8 cellular contexts compared by ENCODE assay signal in genomic region chr17:42116705-42117396, GRCh38. TPM values are rescaled to one million over a fixed set of nuclear protein-coding genes. Genes with fewer than 3 reads are reported as not detected.
A peak's percentile ranks its signal among the peaks of the same experiment; 100 is the strongest.
DNase-seq lines count a peak whose midpoint lies in the region; ATAC-seq, FAIRE-seq and TF ChIP-seq lines count a peak whose summit lies in the region.

No MANE protein-coding gene starts in this region.

- H3K4me1 Mint-ChIP-seq in MCF 10A (ENCODE audit: insufficient read depth, unreplicated experiment): peaks cover 6% of the 10 kb centered on the region

- no peak overlapping the region for H3K9ac ChIP-seq in GM23248

- H3K79me2 ChIP-seq in GM23248 (ENCODE audit: insufficient read depth): no peaks in the 10 kb centered on the region

- CTCF ChIA-PET in A549 (lab: Yijun Ruan, JAX): interaction anchor here (0.6 to 39.5 kb wide), 33 partner anchors 7 to 383 kb away, joined by 3 to 658 read pairs (median 4); partner anchors contain the start of genes CNP, DNAJC7, GHDC and HAP1
- CTCF ChIA-PET in MCF 10A (lab: Yijun Ruan, JAX): interaction anchor here (0.6 to 8.2 kb wide), 14 partner anchors 23 to 158 kb away, joined by 3 to 40 read pairs (median 4); partner anchors contain the start of gene NKIRAS2

- peaks cover 38% of the 10 kb centered on the region for H3K36me3 Mint-ChIP-seq in MCF 10A (ENCODE audit: insufficient read depth, unreplicated experiment)

- ATAC-seq in A549 (peak; percentile 55 to 66), GM21447 (IDR thresholded peaks at IDR 0.05; ENCODE audit: unreplicated experiment) (no peak)

- in situ Hi-C loops in GM23248 (cut with MboI): loop anchor here (10.0 kb wide), 1 partner anchor 152 kb away; the partner anchor contains the start of gene CNP

- TF ChIP-seq EP300 in A549 (IDR thresholded peaks at IDR 0.05): no peak

- H3K27me3 Mint-ChIP-seq in MCF 10A (ENCODE audit: insufficient read depth, unreplicated experiment): no peaks in the 10 kb centered on the region

- intact Hi-C loops in MCF 10A (cut with micrococcal nuclease): loop anchor here (1.0 to 5.0 kb wide), 4 partner anchors 50 to 380 kb away; no protein-coding TSS in a partner anchor

- TF ChIP-seq POLR2A in A549 (IDR thresholded peaks at IDR 0.05; ENCODE audit: low read length): no peak

- WGBS in A549 (ENCODE audit: missing lambda C conversion rate): 26% methylated on average over 18 of the region's 18 CpGs
- 37 to 44% methylated on average over 18 of the region's 18 CpGs for WGBS in GM23248 (ENCODE audit: low coverage in 1 of 2, low lambda C conversion rate in 2 of 2, missing lambda C conversion rate in 2 of 2), 2 experiments

- no peaks in the 10 kb centered on the region for H3K9me3 Mint-ChIP-seq in MCF 10A (ENCODE audit: unreplicated experiment)

- no TSS peak for BruUV-seq in MCF 10A (replicated peaks; lab: Mats Ljungman, UMichigan)

- FAIRE-seq in A549 (lab: Jason Lieb, UNC): peak; percentile 65

- H3K9me2 ChIP-seq in GM23248 (ENCODE audit: insufficient read depth): no peaks in the 10 kb centered on the region

- H3K27me3 ChIP-seq in GM23248 (replicated peaks; ENCODE audit: insufficient read depth) (no peaks in the 10 kb centered on the region), WERI-Rb-1 (ENCODE audit: insufficient read depth, low read depth, severe bottlenecking) (no peaks in the 10 kb centered on the region)

- H3K36me3 ChIP-seq in GM23248 (ENCODE audit: low read depth): no peaks in the 10 kb centered on the region
- H3K36me3 ChIP-seq in WERI-Rb-1: peaks cover 66% of the 10 kb centered on the region

- DNase-seq in A549 (ENCODE audit: low read depth in 1 of 2, low spot score in 1 of 2) (peak; percentile 86 to 89), GM23248 (peak; percentile 89), NCI-H226 (peak; percentile 56), WERI-Rb-1 (peak; percentile 90), MCF 10A (ENCODE audit: unreplicated experiment) (peak; percentile 87), iris pigment epithelial cell (ENCODE audit: low read depth) (peak; percentile 80)
- peak; percentile 65 for DNase-seq in stimulated activated CD4-positive, alpha-beta T cell treated with anti-CD3 and anti-CD28 coated beads, Interleukin-1b, Interleukin-23, amount 100 ng/mL, for 1 hour (ENCODE audit: low read depth in 2 of 2)

- H3K4me2 ChIP-seq in A549 (no peak overlapping the region), GM23248 (ENCODE audit: unreplicated experiment) (no peak overlapping the region)

- TF ChIP-seq CTCF in A549 (IDR thresholded peaks at IDR 0.05) (peak; percentile 90), WERI-Rb-1 (IDR thresholded peaks at IDR 0.05; ENCODE audit: low read depth, low read length) (peak; percentile 91), MCF 10A (IDR thresholded peaks at IDR 0.05; ENCODE audit: unreplicated experiment) (peak; percentile 73)

- H3K27ac ChIP-seq in A549 (no peak overlapping the region; a peak in 1 of 6 replicates), GM23248 (no peak overlapping the region), WERI-Rb-1 (no peak overlapping the region)

- H3K4me3 ChIP-seq in A549: no peak overlapping the region
- no peak overlapping the region for H3K4me3 ChIP-seq in GM23248
- H3K4me3 ChIP-seq in WERI-Rb-1 (ENCODE audit: low read depth, low read length): no peak overlapping the region

- peak; percentile 92 to 94 for TF ChIP-seq RAD21 in A549 (conservative IDR thresholded peaks at IDR 0.05 in 1 of 2, IDR thresholded peaks at IDR 0.05 in 1 of 2)

- H3K4me3 Mint-ChIP-seq in MCF 10A (ENCODE audit: unreplicated experiment): no peak overlapping the region

- H3K4me1 ChIP-seq in A549 (peaks cover 22% of the 10 kb centered on the region), GM23248 (ENCODE audit: insufficient read depth) (peaks cover 7% of the 10 kb centered on the region)

- H2AFZ ChIP-seq in GM23248: no peak overlapping the region

- POLR2A ChIA-PET in A549 (lab: Yijun Ruan, JAX): interaction anchor here (0.5 kb wide), 1 partner anchor 341 kb away, joined by 4 read pairs; no protein-coding TSS in a partner anchor
- POLR2A ChIA-PET in MCF 10A (lab: Yijun Ruan, JAX): interaction anchor here (1.0 to 2.4 kb wide), 2 partner anchors 37 to 150 kb away, joined by 3 to 12 read pairs; partner anchors contain the start of gene CNP

- 0 out of 2 replicates have a peak, but pooled peaks cover 4% of the 10 kb centered on the region for H3F3A ChIP-seq in GM23248 (ENCODE audit: insufficient read depth)

- H4K20me1 ChIP-seq in GM23248 (ENCODE audit: insufficient read depth): no peaks in the 10 kb centered on the region

- H3K9me3 ChIP-seq in A549 (no peaks in the 10 kb centered on the region), GM23248 (ENCODE audit: low read depth) (no peaks in the 10 kb centered on the region), WERI-Rb-1 (ENCODE audit: severe bottlenecking) (no peaks in the 10 kb centered on the region)

- H3K27ac Mint-ChIP-seq in MCF 10A (ENCODE audit: low read depth, unreplicated experiment): no peak overlapping the region

TF ChIP-seq in A549, 52 proteins besides CTCF, POLR2A, EP300 and RAD21:
- TF ChIP-seq CEBPB (IDR thresholded peaks at IDR 0.05) (peak in 1 of 2 experiments; percentile 72; a peak in 1 of 4 replicates), MAX (IDR thresholded peaks at IDR 0.05) (0 out of 2 replicates have a peak, but pooled peaks have one; percentile 41), KDM5A (IDR thresholded peaks at IDR 0.05) (no peak), ATOH8 (CRISPR knock-in tag; IDR thresholded peaks at IDR 0.05; ENCODE audit: low read depth) (no peak), PHF8 (IDR thresholded peaks at IDR 0.05; ENCODE audit: borderline replicate concordance, low read depth) (no peak), SMC3 (IDR thresholded peaks at IDR 0.05) (peak; percentile 91)

RNA-seq across cellular contexts. Expression of gene KAT2A, which starts 4.3 kb away (rescaled TPM):
- polyA plus RNA-seq in A549 (2011; rRNA removed): 42.2 and 57.4 TPM in 2 replicates
- polyA plus RNA-seq in A549 (2012; cell fraction: cytosol; rRNA removed): 59.4 and 65.0 TPM in 2 replicates
- 460 and 477 TPM in 2 replicates for polyA plus RNA-seq in A549 (2012; cell fraction: nucleus; rRNA removed)
- 64.0 to 74.6 TPM (median 68.1 TPM) in 3 replicates for polyA plus RNA-seq in A549 (2017; fragmentation: RNase III; extraction: RNeasy Plus Mini Kit Qiagen cat#74134 plus additional on column Dnase treatment)
- 35.0 and 36.6 TPM in 2 replicates for polyA minus RNA-seq in A549 (2011; rRNA and poly(A)+ RNA removed)
- 13.9 and 16.8 TPM in 2 replicates for total RNA-seq in GM23248 (2014; rRNA removed; shearing (Covaris generic))
- 6.0 and 7.2 TPM in 2 replicates for polyA plus RNA-seq in GM23248 (2016; fragmentation: Nextera tagmentation; extraction: Ambion mirVana)
- 37.4 and 44.6 TPM in 2 replicates for total RNA-seq in MCF 10A (2022)

RNA-seq across cellular contexts. Expression of gene DHX58, which starts 4.3 kb away (rescaled TPM):
- polyA plus RNA-seq in A549 (2011; rRNA removed): 0.59 and 0.70 TPM in 2 replicates
- 0.36 and 0.43 TPM in 2 replicates for polyA plus RNA-seq in A549 (2012; cell fraction: cytosol; rRNA removed)
- 1.4 and 1.5 TPM in 2 replicates for polyA plus RNA-seq in A549 (2012; cell fraction: nucleus; rRNA removed)
- 0.26 to 0.37 TPM (median 0.37 TPM) in 3 replicates for polyA plus RNA-seq in A549 (2017; fragmentation: RNase III; extraction: RNeasy Plus Mini Kit Qiagen cat#74134 plus additional on column Dnase treatment)
- polyA minus RNA-seq in A549 (2011; rRNA and poly(A)+ RNA removed): 1.0 and 1.5 TPM in 2 replicates
- total RNA-seq in GM23248 (2014; rRNA removed; shearing (Covaris generic)): 2.5 and 11.6 TPM in 2 replicates
- 1.6 and 2.0 TPM in 2 replicates for polyA plus RNA-seq in GM23248 (2016; fragmentation: Nextera tagmentation; extraction: Ambion mirVana)
- 2.8 and 4.2 TPM in 2 replicates for total RNA-seq in MCF 10A (2022)

RNA-seq across cellular contexts. Expression of gene HSPB9, which starts 5.8 kb away (rescaled TPM):
- polyA plus RNA-seq in A549 (2011; rRNA removed) (0.04 TPM in 1 of 2 replicates, not detected in the other), A549 (2017; fragmentation: RNase III; extraction: RNeasy Plus Mini Kit Qiagen cat#74134 plus additional on column Dnase treatment) (not detected in 3 replicates), GM23248 (2016; fragmentation: Nextera tagmentation; extraction: Ambion mirVana) (0.34 TPM in 1 of 2 replicates, not detected in the other)
- polyA plus RNA-seq in A549 (2012; cell fraction: cytosol; rRNA removed): 0.06 and 0.07 TPM in 2 replicates
- polyA plus RNA-seq in A549 (2012; cell fraction: nucleus; rRNA removed): 0.11 and 0.18 TPM in 2 replicates
- polyA minus RNA-seq in A549 (2011; rRNA and poly(A)+ RNA removed): not detected in 2 replicates
- not detected in 2 replicates for total RNA-seq in GM23248 (2014; rRNA removed; shearing (Covaris generic))
- total RNA-seq in MCF 10A (2022): not detected in 2 replicates

RNA-seq across cellular contexts. Expression of gene ZNF385C, which starts 18.6 kb away (rescaled TPM):
- polyA plus RNA-seq in A549 (2011; rRNA removed) (0.61 and 0.86 TPM in 2 replicates), A549 (2017; fragmentation: RNase III; extraction: RNeasy Plus Mini Kit Qiagen cat#74134 plus additional on column Dnase treatment) (0.12 to 0.16 TPM (median 0.13 TPM) in 3 replicates), GM23248 (2016; fragmentation: Nextera tagmentation; extraction: Ambion mirVana) (not detected in 2 replicates)
- polyA plus RNA-seq in A549 (2012; cell fraction: cytosol; rRNA removed): 0.17 and 0.31 TPM in 2 replicates
- polyA plus RNA-seq in A549 (2012; cell fraction: nucleus; rRNA removed): 0.55 and 0.70 TPM in 2 replicates
- polyA minus RNA-seq in A549 (2011; rRNA and poly(A)+ RNA removed): 0.08 and 0.34 TPM in 2 replicates
- total RNA-seq in GM23248 (2014; rRNA removed; shearing (Covaris generic)): not detected in 2 replicates
- total RNA-seq in MCF 10A (2022): 0.26 and 0.44 TPM in 2 replicates

RNA-seq across cellular contexts. Expression of gene RAB5C, which starts 37.9 kb away (rescaled TPM):
- polyA plus RNA-seq in A549 (2011; rRNA removed) (171 and 179 TPM in 2 replicates), A549 (2017; fragmentation: RNase III; extraction: RNeasy Plus Mini Kit Qiagen cat#74134 plus additional on column Dnase treatment) (217 to 229 TPM (median 222 TPM) in 3 replicates), GM23248 (2016; fragmentation: Nextera tagmentation; extraction: Ambion mirVana) (123 and 124 TPM in 2 replicates)
- polyA plus RNA-seq in A549 (2012; cell fraction: cytosol; rRNA removed): 325 and 406 TPM in 2 replicates
- 250 and 251 TPM in 2 replicates for polyA plus RNA-seq in A549 (2012; cell fraction: nucleus; rRNA removed)
- 96.3 and 96.5 TPM in 2 replicates for polyA minus RNA-seq in A549 (2011; rRNA and poly(A)+ RNA removed)
- 97.5 and 128 TPM in 2 replicates for total RNA-seq in GM23248 (2014; rRNA removed; shearing (Covaris generic))
- total RNA-seq in MCF 10A (2022): 101 and 119 TPM in 2 replicates
